ENCODE assay signal across 8 cellular contexts in genomic region chr20:62304331-62305148, GRCh38. TPM values are rescaled to one million over a fixed set of nuclear protein-coding genes. Genes with fewer than 3 reads are reported as not detected.
DNase-seq lines count a peak whose midpoint lies in the region; ATAC-seq and TF ChIP-seq lines count a peak whose summit lies in the region.

No MANE protein-coding gene starts in this region.

- H3K9me3 Mint-ChIP-seq in CD14-positive monocyte = no peaks in the 10 kb centered on the region
- H3K9me3 Mint-ChIP-seq in effector memory CD8-positive, alpha-beta T cell = no peaks in the 10 kb centered on the region
- no peaks in the 10 kb centered on the region for H3K9me3 Mint-ChIP-seq in neural crest cell

- H3K4me3 ChIP-seq in NB4 (ENCODE audit: low read depth, low read length) = peak overlapping the region; percentile 96

- H3K4me1 Mint-ChIP-seq in CD14-positive monocyte = peaks cover 26% of the 10 kb centered on the region
- peaks cover 19 to 25% of the 10 kb centered on the region in 2 donors for H3K4me1 Mint-ChIP-seq in effector memory CD8-positive, alpha-beta T cell (ENCODE audit: low read depth in 2 of 2)
- H3K4me1 Mint-ChIP-seq in neural crest cell = peaks cover 21% of the 10 kb centered on the region

- H3K27me3 Mint-ChIP-seq in CD14-positive monocyte (ENCODE audit: low read depth in 3 of 3) (peaks cover 0 to 4% (median 3%) of the 10 kb centered on the region in 3 donors), neural crest cell (ENCODE audit: low read depth) (peaks cover 2% of the 10 kb centered on the region)
- no peaks in the 10 kb centered on the region for H3K27me3 Mint-ChIP-seq in effector memory CD8-positive, alpha-beta T cell

- ATAC-seq in effector memory CD8-positive, alpha-beta T cell (replicated peaks) = no peak
- no peak for ATAC-seq in HG02588 (IDR thresholded peaks at IDR 0.05; ENCODE audit: unreplicated experiment)
- no peak for ATAC-seq in GM21515 (IDR thresholded peaks at IDR 0.05; ENCODE audit: unreplicated experiment)

- H3K36me3 Mint-ChIP-seq in CD14-positive monocyte (peaks cover 43 to 56% of the 10 kb centered on the region in 2 donors), neural crest cell (ENCODE audit: low read depth) (no peaks in the 10 kb centered on the region)
- peaks cover 32% of the 10 kb centered on the region for H3K36me3 Mint-ChIP-seq in effector memory CD8-positive, alpha-beta T cell (ENCODE audit: insufficient read depth)

- DNase-seq in CD14-positive monocyte (ENCODE audit: low spot score) (no peak), NB4 (ENCODE audit: low read depth) (no peak), neural crest cell (ENCODE audit: low read depth, low spot score) (no peak), SIG-M5 treated with dmso at 0.1 percent for 504 hours (lab: John Stamatoyannopoulos, UW; ENCODE audit: unreplicated experiment) (no peak)
- no peak for DNase-seq in effector memory CD8-positive, alpha-beta T cell
- DNase-seq in activated CD4-positive, alpha-beta T cell treated with anti-CD3 and anti-CD28 coated beads for 4 hours = no peak

- H3K4me3 Mint-ChIP-seq in CD14-positive monocyte = peak overlapping the region; percentile 90 to 95
- H3K4me3 Mint-ChIP-seq in effector memory CD8-positive, alpha-beta T cell = peak overlapping the region; percentile 92 to 98
- peak overlapping the region; percentile 96 for H3K4me3 Mint-ChIP-seq in neural crest cell

- peak overlapping the region in 6 of 7 donors; percentile 76 to 94 (median 84) for H3K27ac Mint-ChIP-seq in CD14-positive monocyte
- H3K27ac Mint-ChIP-seq in effector memory CD8-positive, alpha-beta T cell = peak overlapping the region; percentile 85 to 99
- H3K27ac Mint-ChIP-seq in neural crest cell (ENCODE audit: unreplicated experiment) = no peak overlapping the region

- no peak for TF ChIP-seq POLR2A in NB4 (IDR thresholded peaks at IDR 0.05; ENCODE audit: extremely low read depth, insufficient read length)

- TF ChIP-seq CTCF in CD14-positive monocyte (IDR thresholded peaks at IDR 0.05) (no peak), NB4 (IDR thresholded peaks at IDR 0.05; ENCODE audit: low read depth, low read length) (no peak), neural crest cell (conservative IDR thresholded peaks at IDR 0.05) (no peak)

- intact Hi-C loops in CD14-positive monocyte (cut with micrococcal nuclease) = loop anchor here (5.0 to 10.0 kb wide), 8 partner anchors 67 to 630 kb away; partner anchors contain the start of genes GID8 (in 1 of the 2), LSM14B (in 1 of the 2), MTG2 (in 1 of the 2) and OGFR (in 1 of the 2)

RNA-seq across cellular contexts. Expression of gene ADRM1, which starts 1.7 kb away (rescaled TPM):
- polyA plus RNA-seq in CD14-positive monocyte = 10 to 100 TPM; 72.5 to 81.5 TPM
- total RNA-seq in neural crest cell = 90.4 and 98.8 TPM in 2 replicates
